ENCODE assay signal across 20 cellular contexts in the genomic region with DNA sequence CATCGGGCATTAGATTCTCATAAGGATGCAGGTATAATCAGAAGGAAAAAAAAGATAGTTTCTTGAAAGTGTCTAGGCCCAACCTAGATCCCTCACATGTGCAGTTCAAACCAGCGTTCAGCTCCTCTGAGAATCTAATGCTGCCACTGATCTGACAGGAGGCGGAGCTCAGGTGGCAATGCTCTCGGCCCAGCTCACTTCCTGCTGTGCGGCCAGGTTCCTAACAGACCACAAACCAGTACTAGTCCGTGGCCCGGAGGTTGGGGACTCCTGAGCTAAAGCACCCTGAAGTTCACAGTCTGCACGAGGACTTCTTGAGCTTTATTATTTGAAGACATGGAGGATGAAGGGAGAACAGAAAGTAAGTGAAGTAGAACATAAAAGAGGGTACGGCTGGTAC. TPM values are rescaled to one million over a fixed set of nuclear protein-coding genes. Genes with fewer than 3 reads are reported as not detected.
A peak's percentile ranks its signal among the peaks of the same experiment; 100 is the strongest.
DNase-seq lines count a peak whose midpoint lies in the region; ATAC-seq and TF ChIP-seq lines count a peak whose summit lies in the region.
"Had no signal": no experiment of that assay in that cellular context is flagged by ENCODE, and none has a peak within 500 bp of the region (broad histone marks: within the 10 kb centered on the region; RNA-seq: fewer than 3 reads in every experiment).

No MANE protein-coding gene starts in this region.

- intact Hi-C loops in natural killer cell (cut with micrococcal nuclease): no loop called here
- intact Hi-C loops in transverse colon (cut with DNase I; ENCODE audit: low total_unique reads): no loop called here

- no peak for TF ChIP-seq EP300 in transverse colon (IDR thresholded peaks at IDR 0.05; ENCODE audit: low read depth)

- H3K27me3 ChIP-seq in Peyer's patch (no peaks in the 10 kb centered on the region), transverse colon (no peaks in the 10 kb centered on the region)
- H3K27me3 ChIP-seq: adrenal gland had no signal

- H3K27ac Mint-ChIP-seq in natural killer cell: peak overlapping the region; percentile 59
- H3K27ac Mint-ChIP-seq in natural killer cell treated with Interleukin-12 subunit alpha and Interleukin-12 subunit beta and Interleukin-15 and Interleukin-18, amount 100 ng/mL, for 72 hours: peak overlapping the region in 1 of 2 donors; percentile 71
- peak overlapping the region; percentile 69 for H3K27ac Mint-ChIP-seq in activated naive CD8-positive, alpha-beta T cell treated with anti-CD3 and anti-CD28 coated beads for 36 hours

- ATAC-seq in natural killer cell (peak in 1 of 3 donors; percentile 59), GM18907 (IDR thresholded peaks at IDR 0.05; ENCODE audit: unreplicated experiment) (no peak), GM21423 (IDR thresholded peaks at IDR 0.05; ENCODE audit: unreplicated experiment) (no peak)
- no peak for ATAC-seq in natural killer cell treated with Interleukin-12 subunit alpha and Interleukin-12 subunit beta and Interleukin-15 and Interleukin-18, amount 100 ng/mL, for 72 hours
- ATAC-seq: activated CD4-positive, CD25-positive, alpha-beta regulatory T cell treated with anti-CD3 and anti-CD28 coated beads, Interleukin-2, amount 50 U/mL, for 24 hours had no signal

- H3K36me3 Mint-ChIP-seq in natural killer cell: no peaks in the 10 kb centered on the region
- H3K36me3 Mint-ChIP-seq in natural killer cell treated with Interleukin-12 subunit alpha and Interleukin-12 subunit beta and Interleukin-15 and Interleukin-18, amount 100 ng/mL, for 72 hours: no peaks in the 10 kb centered on the region
- peaks cover 8% of the 10 kb centered on the region for H3K36me3 Mint-ChIP-seq in activated naive CD8-positive, alpha-beta T cell treated with anti-CD3 and anti-CD28 coated beads for 36 hours

- in situ Hi-C loops in transverse colon (cut with MboI; ENCODE audit: low pct_ligation_motif_present in 1 of 4, low pct_unique_long_range_greater_than_20kb in 1 of 4, low sequenced_read_pairs in 3 of 4): no loop called here

- peaks cover 0 to 97% (median 0%) of the 10 kb centered on the region in 3 donors for H3K36me3 ChIP-seq in Peyer's patch
- peaks cover 0 to 23% (median 0%) of the 10 kb centered on the region in 4 donors for H3K36me3 ChIP-seq in transverse colon

- H3K4me1 ChIP-seq in Peyer's patch (no peaks in the 10 kb centered on the region), transverse colon (no peaks in the 10 kb centered on the region)
- H3K4me1 ChIP-seq: adrenal gland had no signal

- H3K4me3 ChIP-seq in Peyer's patch (no peak overlapping the region), transverse colon (no peak overlapping the region)
- H3K4me3 ChIP-seq: adrenal gland, skin epidermis had no signal

- WGBS in transverse colon (ENCODE audit: low coverage in 1 of 2), 2 donors: 74 to 97% methylated on average over 6 to 9 of the region's 9 CpGs

- no peaks in the 10 kb centered on the region for H3K27me3 Mint-ChIP-seq in natural killer cell (ENCODE audit: low read depth in 2 of 2)
- no peaks in the 10 kb centered on the region for H3K27me3 Mint-ChIP-seq in natural killer cell treated with Interleukin-12 subunit alpha and Interleukin-12 subunit beta and Interleukin-15 and Interleukin-18, amount 100 ng/mL, for 72 hours
- no peaks in the 10 kb centered on the region for H3K27me3 Mint-ChIP-seq in activated naive CD8-positive, alpha-beta T cell treated with anti-CD3 and anti-CD28 coated beads for 36 hours

- H3K9me3 ChIP-seq in Peyer's patch: no peaks in the 10 kb centered on the region
- H3K9me3 ChIP-seq in transverse colon: no peaks in the 10 kb centered on the region
- H3K9me3 ChIP-seq: adrenal gland had no signal

- no peak overlapping the region for H3K27ac ChIP-seq in Peyer's patch
- no peak overlapping the region for H3K27ac ChIP-seq in transverse colon
- H3K27ac ChIP-seq: adrenal gland had no signal

- TF ChIP-seq CTCF in natural killer cell (IDR thresholded peaks at IDR 0.05): no peak
- no peak for TF ChIP-seq CTCF in Peyer's patch (IDR thresholded peaks at IDR 0.05)
- no peak for TF ChIP-seq CTCF in transverse colon (IDR thresholded peaks at IDR 0.05)

- H3K9me3 Mint-ChIP-seq in natural killer cell: no peaks in the 10 kb centered on the region
- no peaks in the 10 kb centered on the region for H3K9me3 Mint-ChIP-seq in natural killer cell treated with Interleukin-12 subunit alpha and Interleukin-12 subunit beta and Interleukin-15 and Interleukin-18, amount 100 ng/mL, for 72 hours
- H3K9me3 Mint-ChIP-seq in activated naive CD8-positive, alpha-beta T cell treated with anti-CD3 and anti-CD28 coated beads for 36 hours: no peaks in the 10 kb centered on the region

- DNase-seq in natural killer cell: no peak
- no peak for DNase-seq in natural killer cell treated with Interleukin-12 subunit alpha and Interleukin-12 subunit beta and Interleukin-15 and Interleukin-18, amount 100 ng/mL, for 72 hours (ENCODE audit: low spot score)
- DNase-seq in Peyer's patch: peak in 2 of 3 donors; percentile 31 to 63
- no peak for DNase-seq in activated naive CD8-positive, alpha-beta T cell treated with anti-CD3 and anti-CD28 coated beads for 36 hours
- DNase-seq in transverse colon: peak; percentile 19
- DNase-seq: activated CD8-positive, alpha-beta memory T cell treated with anti-CD3 and anti-CD28 coated beads, Interleukin-2, amount 50 U/mL, for 48 hours; adrenal gland; cortex of kidney; DMS79 treated with DMSO at 0.1 percent for 48 hours; glutamatergic neuron; KG1; NCI-H1694; NCI-H2171 treated with DMSO at 0.1 percent for 48 hours; NCI-H524 treated with DMSO at 0.1 percent for 48 hours; stimulated activated naive CD4-positive, alpha-beta T cell had no signal

- no peak overlapping the region for H3K4me3 Mint-ChIP-seq in natural killer cell
- H3K4me3 Mint-ChIP-seq in natural killer cell treated with Interleukin-12 subunit alpha and Interleukin-12 subunit beta and Interleukin-15 and Interleukin-18, amount 100 ng/mL, for 72 hours: no peak overlapping the region
- no peak overlapping the region for H3K4me3 Mint-ChIP-seq in activated naive CD8-positive, alpha-beta T cell treated with anti-CD3 and anti-CD28 coated beads for 36 hours

- peaks cover 6% of the 10 kb centered on the region in 2 donors for H3K4me1 Mint-ChIP-seq in natural killer cell
- H3K4me1 Mint-ChIP-seq in natural killer cell treated with Interleukin-12 subunit alpha and Interleukin-12 subunit beta and Interleukin-15 and Interleukin-18, amount 100 ng/mL, for 72 hours (ENCODE audit: low read depth in 2 of 2): peaks cover 9 to 12% of the 10 kb centered on the region in 2 donors
- peaks cover 9% of the 10 kb centered on the region for H3K4me1 Mint-ChIP-seq in activated naive CD8-positive, alpha-beta T cell treated with anti-CD3 and anti-CD28 coated beads for 36 hours

- TF ChIP-seq POLR2A in Peyer's patch (IDR thresholded peaks at IDR 0.05) (no peak), transverse colon (IDR thresholded peaks at IDR 0.05) (no peak)

RNA-seq across cellular contexts. Expression of a gene that starts 16.8 kb away (rescaled TPM):
- 10 to 100 TPM; 33.5 to 48.5 (median 39.2) TPM for total RNA-seq in natural killer cell
- 10 to 100 TPM; 29.1 to 32.1 TPM for total RNA-seq in natural killer cell treated with Interleukin-12 subunit alpha and Interleukin-12 subunit beta and Interleukin-15 and Interleukin-18, amount 100 ng/mL, for 72 hours
- 10 to 100 TPM; 13.2 to 24.7 (median 18.3) TPM for total RNA-seq in Peyer's patch
- 10 to 100 TPM; 19.4 TPM for total RNA-seq in activated naive CD8-positive, alpha-beta T cell treated with anti-CD3 and anti-CD28 coated beads for 36 hours
- total RNA-seq in transverse colon: 10 to 100 TPM; 12.1 to 20.6 (median 19.6) TPM

RNA-seq across cellular contexts. Expression of a gene that starts 17.1 kb away (rescaled TPM):
- total RNA-seq in natural killer cell: 10 to 100 TPM; 38.1 to 59.7 (median 53.2) TPM
- total RNA-seq in natural killer cell treated with Interleukin-12 subunit alpha and Interleukin-12 subunit beta and Interleukin-15 and Interleukin-18, amount 100 ng/mL, for 72 hours: 100 to 1,000 TPM in 1 of 2 donors, 10 to 100 TPM in 1; 65.6 to 144 TPM
- 10 to 100 TPM; 25.7 to 49.7 (median 35.0) TPM for total RNA-seq in Peyer's patch
- total RNA-seq in activated naive CD8-positive, alpha-beta T cell treated with anti-CD3 and anti-CD28 coated beads for 36 hours: 10 to 100 TPM; 55.4 to 56.9 TPM
- total RNA-seq in transverse colon: 10 to 100 TPM; 12.0 to 79.0 (median 32.1) TPM

RNA-seq across cellular contexts. Expression of a gene that starts 31.5 kb away (rescaled TPM):
- 10 to 100 TPM in 2 of 3 donors, 1 to 10 TPM in 1; 8.8 to 19.2 (median 17.3) TPM for total RNA-seq in natural killer cell
- total RNA-seq in natural killer cell treated with Interleukin-12 subunit alpha and Interleukin-12 subunit beta and Interleukin-15 and Interleukin-18, amount 100 ng/mL, for 72 hours: 10 to 100 TPM; 24.8 to 70.6 TPM
- 100 to 1,000 TPM in 3 of 4 donors, 10 to 100 TPM in 1; 75.9 to 128 (median 110) TPM for total RNA-seq in Peyer's patch
- total RNA-seq in activated naive CD8-positive, alpha-beta T cell treated with anti-CD3 and anti-CD28 coated beads for 36 hours: 10 to 100 TPM; 50.2 to 52.2 TPM
- 10 to 100 TPM; 29.2 to 49.4 (median 38.5) TPM for total RNA-seq in transverse colon

RNA-seq across cellular contexts. Expression of a gene that starts 45.7 kb away (rescaled TPM):
- total RNA-seq in natural killer cell: under 1 TPM in 1 of 3 donors, not detected in 2; 0.28 TPM
- total RNA-seq in natural killer cell treated with Interleukin-12 subunit alpha and Interleukin-12 subunit beta and Interleukin-15 and Interleukin-18, amount 100 ng/mL, for 72 hours: not detected
- total RNA-seq in Peyer's patch: under 1 TPM in 1 of 4 donors, not detected in 3; 0.67 TPM
- total RNA-seq in activated naive CD8-positive, alpha-beta T cell treated with anti-CD3 and anti-CD28 coated beads for 36 hours: under 1 TPM; 0.14 to 0.39 TPM
- total RNA-seq in transverse colon: 1 to 10 TPM in 2 of 4 donors, under 1 TPM in 1, not detected in 1; 0.41 to 7.0 (median 1.1) TPM
- total RNA-seq: adrenal gland, endothelial cell of umbilical vein had no signal

Comparison
In these comparisons a context has a peak if more than half of its experiments do, and no peak if none do; other contexts are left out.
1. DNase-seq: peak in Peyer's patch (2 of 3) and transverse colon (single experiment); none in natural killer cell (single experiment), natural killer cell treated with Interleukin-12 subunit alpha and Interleukin-12 subunit beta and Interleukin-15 and Interleukin-18, amount 100 ng/mL, for 72 hours (single experiment) and activated naive CD8-positive, alpha-beta T cell treated with anti-CD3 and anti-CD28 coated beads for 36 hours (single experiment).